In the genomic region with DNA sequence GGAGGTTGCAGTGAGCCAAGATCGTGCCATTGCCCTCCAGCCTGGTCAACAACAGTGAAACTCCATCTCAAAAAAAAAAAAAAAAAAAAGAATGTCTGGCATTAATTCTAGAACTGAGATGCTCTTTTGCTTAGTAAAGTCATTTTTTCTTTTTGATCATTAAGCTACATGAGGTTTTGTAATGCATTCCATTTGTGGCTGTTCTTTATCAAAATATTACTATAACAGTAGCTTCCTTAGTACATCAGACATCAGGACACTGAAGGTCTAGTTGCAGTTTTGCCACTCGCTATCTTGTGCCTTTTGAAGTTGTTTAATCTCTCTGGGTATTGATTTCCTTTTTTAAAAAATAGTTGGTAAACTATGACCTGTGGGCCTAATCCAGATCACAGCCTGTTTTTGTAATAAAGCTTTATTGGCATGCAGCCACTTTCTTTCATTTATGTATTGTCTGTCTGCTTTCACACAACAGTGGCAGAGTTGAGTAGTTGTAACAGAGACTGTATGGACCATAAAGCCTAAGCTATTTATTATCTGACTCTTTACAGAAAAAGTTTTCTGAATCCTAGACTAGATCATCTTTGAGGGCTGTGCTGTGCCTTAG, we compare ENCODE assay signal across 11 cellular contexts.
DNase-seq lines count a peak whose midpoint lies in the region; ATAC-seq and TF ChIP-seq lines count a peak whose summit lies in the region.
"Had no signal": no experiment of that assay in that cellular context is flagged by ENCODE, and none has a peak within 500 bp of the region (broad histone marks: within the 10 kb centered on the region; RNA-seq: fewer than 3 reads in every experiment).

No MANE protein-coding gene starts in this region.

- CTCF ChIA-PET in GM10248 (lab: Yijun Ruan, JAX), result interaction anchor here (0.7 to 1.8 kb wide), 6 partner anchors 12 to 525 kb away, joined by 3 to 10 read pairs (median 4); no protein-coding TSS in a partner anchor

- peak overlapping the region in 1 of 2 donors; percentile 88 for H3K4me3 Mint-ChIP-seq in activated T-cell treated with anti-CD3 and anti-CD28 coated beads, Interleukin-2, amount 50 U/mL, for 72 hours
- no peak overlapping the region for H3K4me3 Mint-ChIP-seq in activated T-cell treated with anti-CD3 and anti-CD28 coated beads, Interleukin-2, amount 50 U/mL, for 4 hours
- no peak overlapping the region for H3K4me3 Mint-ChIP-seq in activated naive CD8-positive, alpha-beta T cell treated with anti-CD3 and anti-CD28 coated beads for 36 hours
- peak overlapping the region; percentile 64 for H3K4me3 Mint-ChIP-seq in stimulated activated effector memory CD8-positive, alpha-beta T cell treated with anti-CD3 and anti-CD28 coated beads, Interleukin-12 subunit alpha, Interleukin-12 subunit beta, amount 100 ng/mL, for 72 hours

- H3K27me3 Mint-ChIP-seq in activated T-cell treated with anti-CD3 and anti-CD28 coated beads, Interleukin-2, amount 50 U/mL, for 72 hours (ENCODE audit: low read depth), result no peaks in the 10 kb centered on the region
- no peaks in the 10 kb centered on the region for H3K27me3 Mint-ChIP-seq in activated T-cell treated with anti-CD3 and anti-CD28 coated beads, Interleukin-2, amount 50 U/mL, for 4 hours (ENCODE audit: low read depth)
- H3K27me3 Mint-ChIP-seq in activated naive CD8-positive, alpha-beta T cell treated with anti-CD3 and anti-CD28 coated beads for 36 hours, result no peaks in the 10 kb centered on the region

- DNase-seq in activated T-cell treated with anti-CD3 and anti-CD28 coated beads, Interleukin-2, amount 50 U/mL, for 72 hours, result no peak
- DNase-seq in activated T-cell treated with anti-CD3 and anti-CD28 coated beads, Interleukin-2, amount 50 U/mL, for 4 hours, result no peak
- no peak for DNase-seq in activated naive CD8-positive, alpha-beta T cell treated with anti-CD3 and anti-CD28 coated beads for 36 hours
- peak; percentile 48 for DNase-seq in iris pigment epithelial cell (ENCODE audit: low read depth)
- no peak for DNase-seq in stimulated activated effector memory CD8-positive, alpha-beta T cell treated with anti-CD3 and anti-CD28 coated beads, Interleukin-12 subunit alpha, Interleukin-12 subunit beta, amount 100 ng/mL, for 72 hours (ENCODE audit: low spot score in 2 of 2)
- DNase-seq in GM10248 (ENCODE audit: extremely low spot score), result no peak
- no peak for DNase-seq in NCI-H524 treated with DMSO at 0.1 percent for 48 hours (lab: John Stamatoyannopoulos, UW)
- DNase-seq: NCI-H1436, Peyer's patch had no signal

- peaks cover 39% of the 10 kb centered on the region for H3K4me1 Mint-ChIP-seq in activated T-cell treated with anti-CD3 and anti-CD28 coated beads, Interleukin-2, amount 50 U/mL, for 72 hours (ENCODE audit: low read depth)
- H3K4me1 Mint-ChIP-seq in activated T-cell treated with anti-CD3 and anti-CD28 coated beads, Interleukin-2, amount 50 U/mL, for 4 hours (ENCODE audit: low read depth), result peaks cover 54% of the 10 kb centered on the region
- H3K4me1 Mint-ChIP-seq in activated naive CD8-positive, alpha-beta T cell treated with anti-CD3 and anti-CD28 coated beads for 36 hours, result peaks cover 39% of the 10 kb centered on the region
- peaks cover 55% of the 10 kb centered on the region for H3K4me1 Mint-ChIP-seq in stimulated activated effector memory CD8-positive, alpha-beta T cell treated with anti-CD3 and anti-CD28 coated beads, Interleukin-12 subunit alpha, Interleukin-12 subunit beta, amount 100 ng/mL, for 72 hours

- H3K9me3 Mint-ChIP-seq in activated T-cell treated with anti-CD3 and anti-CD28 coated beads, Interleukin-2, amount 50 U/mL, for 72 hours, result no peaks in the 10 kb centered on the region
- no peaks in the 10 kb centered on the region for H3K9me3 Mint-ChIP-seq in activated T-cell treated with anti-CD3 and anti-CD28 coated beads, Interleukin-2, amount 50 U/mL, for 4 hours
- H3K9me3 Mint-ChIP-seq in activated naive CD8-positive, alpha-beta T cell treated with anti-CD3 and anti-CD28 coated beads for 36 hours, result peaks cover 5% of the 10 kb centered on the region
- no peaks in the 10 kb centered on the region for H3K9me3 Mint-ChIP-seq in stimulated activated effector memory CD8-positive, alpha-beta T cell treated with anti-CD3 and anti-CD28 coated beads, Interleukin-12 subunit alpha, Interleukin-12 subunit beta, amount 100 ng/mL, for 72 hours
- H3K9me3 Mint-ChIP-seq: activated T-helper 1 cell treated with anti-CD3 and anti-CD28 coated beads, Interleukin-12 subunit alpha, Interleukin-12 subunit beta, Interleukin-2, Interleukin-4 antibody, amounts not matched to agents 30 ng/mL and 10 ng/mL and 1 ng/mL, durations not matched to agents 14 hours and 24 hours and 36 hours had no signal

- POLR2A ChIA-PET in GM10248 (lab: Yijun Ruan, JAX), result no interaction called here

- peak overlapping the region; percentile 98 for H3K27ac Mint-ChIP-seq in activated T-cell treated with anti-CD3 and anti-CD28 coated beads, Interleukin-2, amount 50 U/mL, for 72 hours
- H3K27ac Mint-ChIP-seq in activated naive CD8-positive, alpha-beta T cell treated with anti-CD3 and anti-CD28 coated beads for 36 hours, result peak overlapping the region; percentile 62
- H3K27ac Mint-ChIP-seq in stimulated activated effector memory CD8-positive, alpha-beta T cell treated with anti-CD3 and anti-CD28 coated beads, Interleukin-12 subunit alpha, Interleukin-12 subunit beta, amount 100 ng/mL, for 72 hours, result peak overlapping the region; percentile 96
- H3K27ac Mint-ChIP-seq: activated T-helper 1 cell treated with anti-CD3 and anti-CD28 coated beads, Interleukin-12 subunit alpha, Interleukin-12 subunit beta, Interleukin-2, Interleukin-4 antibody, amounts not matched to agents 30 ng/mL and 10 ng/mL and 1 ng/mL, durations not matched to agents 14 hours and 24 hours and 36 hours had no signal

- no peak for ATAC-seq in activated T-cell treated with anti-CD3 and anti-CD28 coated beads, Interleukin-2, amount 50 U/mL, for 72 hours (replicated peaks in 1 of 2)
- no peak for ATAC-seq in activated T-cell treated with anti-CD3 and anti-CD28 coated beads, Interleukin-2, amount 50 U/mL, for 4 hours
- peak; percentile 4 for ATAC-seq in stimulated activated effector memory CD8-positive, alpha-beta T cell treated with anti-CD3 and anti-CD28 coated beads, Interleukin-12 subunit alpha, Interleukin-12 subunit beta, amount 100 ng/mL, for 72 hours
- ATAC-seq in GM19463 (IDR thresholded peaks at IDR 0.05; ENCODE audit: unreplicated experiment), result no peak

- TF ChIP-seq CTCF in GM10248 (IDR thresholded peaks at IDR 0.05; ENCODE audit: control extremely low read depth, extremely low read depth, low read depth, missing control alignments), result no peak

- H3K36me3 Mint-ChIP-seq in activated T-cell treated with anti-CD3 and anti-CD28 coated beads, Interleukin-2, amount 50 U/mL, for 72 hours (ENCODE audit: insufficient read depth in 2 of 2), result peaks cover 3 to 4% of the 10 kb centered on the region in 2 donors
- H3K36me3 Mint-ChIP-seq in activated T-cell treated with anti-CD3 and anti-CD28 coated beads, Interleukin-2, amount 50 U/mL, for 4 hours (ENCODE audit: insufficient read depth), result peaks cover 12% of the 10 kb centered on the region
- peaks cover 12% of the 10 kb centered on the region for H3K36me3 Mint-ChIP-seq in activated naive CD8-positive, alpha-beta T cell treated with anti-CD3 and anti-CD28 coated beads for 36 hours
- peaks cover 5% of the 10 kb centered on the region for H3K36me3 Mint-ChIP-seq in stimulated activated effector memory CD8-positive, alpha-beta T cell treated with anti-CD3 and anti-CD28 coated beads, Interleukin-12 subunit alpha, Interleukin-12 subunit beta, amount 100 ng/mL, for 72 hours
